1 cellular context compared by ENCODE assay signal in genomic region chr22:46764140-46764680, GRCh38.
TF ChIP-seq lines count a peak whose summit lies in the region.

No MANE protein-coding gene starts in this region.

TF ChIP-seq in HepG2, 621 proteins besides CTCF, POLR2A, EP300 and RAD21:
- TF ChIP-seq ZBTB37 (CRISPR knock-in tag; IDR thresholded peaks at IDR 0.05) (no peak), SOX5 (CRISPR knock-in tag; IDR thresholded peaks at IDR 0.05; ENCODE audit: borderline replicate concordance) (no peak), ZNF552 (CRISPR knock-in tag; IDR thresholded peaks at IDR 0.05; ENCODE audit: borderline replicate concordance) (no peak), ZNF629 (CRISPR knock-in tag; conservative IDR thresholded peaks at IDR 0.05) (no peak), SALL2 (CRISPR knock-in tag; IDR thresholded peaks at IDR 0.05) (no peak), NBN (conservative IDR thresholded peaks at IDR 0.05) (no peak), MYNN (CRISPR knock-in tag; IDR thresholded peaks at IDR 0.05; ENCODE audit: low read depth) (no peak), MAZ (IDR thresholded peaks at IDR 0.05; ENCODE audit: borderline replicate concordance, low read depth, low read length) (no peak), MAZ (CRISPR knock-in tag; IDR thresholded peaks at IDR 0.05; ENCODE audit: low read depth) (no peak), TBX3 (IDR thresholded peaks at IDR 0.05; ENCODE audit: borderline replicate concordance) (no peak), E2F5 (CRISPR knock-in tag; conservative IDR thresholded peaks at IDR 0.05) (no peak), ZFP90 (CRISPR knock-in tag; IDR thresholded peaks at IDR 0.05; ENCODE audit: borderline replicate concordance) (no peak), ZNF615 (CRISPR knock-in tag; IDR thresholded peaks at IDR 0.05; ENCODE audit: borderline replicate concordance) (no peak), AKNA (CRISPR knock-in tag; IDR thresholded peaks at IDR 0.05; ENCODE audit: borderline replicate concordance) (no peak), TAF1 (CRISPR knock-in tag; IDR thresholded peaks at IDR 0.05) (no peak), ZNF7 (CRISPR knock-in tag; IDR thresholded peaks at IDR 0.05) (no peak)
- TF ChIP-seq, protein P1, sequence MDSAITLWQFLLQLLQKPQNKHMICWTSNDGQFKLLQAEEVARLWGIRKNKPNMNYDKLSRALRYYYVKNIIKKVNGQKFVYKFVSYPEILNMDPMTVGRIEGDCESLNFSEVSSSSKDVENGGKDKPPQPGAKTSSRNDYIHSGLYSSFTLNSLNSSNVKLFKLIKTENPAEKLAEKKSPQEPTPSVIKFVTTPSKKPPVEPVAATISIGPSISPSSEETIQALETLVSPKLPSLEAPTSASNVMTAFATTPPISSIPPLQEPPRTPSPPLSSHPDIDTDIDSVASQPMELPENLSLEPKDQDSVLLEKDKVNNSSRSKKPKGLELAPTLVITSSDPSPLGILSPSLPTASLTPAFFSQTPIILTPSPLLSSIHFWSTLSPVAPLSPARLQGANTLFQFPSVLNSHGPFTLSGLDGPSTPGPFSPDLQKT (CRISPR knock-in tag; IDR thresholded peaks at IDR 0.05; ENCODE audit: borderline replicate concordance), result no peak
- TF ChIP-seq, protein P2, sequence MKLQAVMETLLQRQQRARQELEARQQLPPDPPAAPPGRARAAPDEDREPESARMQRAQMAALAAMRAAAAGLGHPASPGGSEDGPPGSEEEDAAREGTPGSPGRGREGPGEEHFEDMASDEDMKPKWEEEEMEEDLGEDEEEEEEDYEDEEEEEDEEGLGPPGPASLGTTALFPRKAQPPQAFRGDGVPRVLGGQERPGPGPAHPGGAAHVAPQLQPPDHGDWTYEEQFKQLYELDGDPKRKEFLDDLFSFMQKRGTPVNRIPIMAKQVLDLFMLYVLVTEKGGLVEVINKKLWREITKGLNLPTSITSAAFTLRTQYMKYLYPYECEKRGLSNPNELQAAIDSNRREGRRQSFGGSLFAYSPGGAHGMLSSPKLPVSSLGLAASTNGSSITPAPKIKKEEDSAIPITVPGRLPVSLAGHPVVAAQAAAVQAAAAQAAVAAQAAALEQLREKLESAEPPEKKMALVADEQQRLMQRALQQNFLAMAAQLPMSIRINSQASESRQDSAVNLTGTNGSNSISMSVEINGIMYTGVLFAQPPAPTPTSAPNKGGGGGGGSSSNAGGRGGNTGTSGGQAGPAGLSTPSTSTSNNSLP (IDR thresholded peaks at IDR 0.05; ENCODE audit: low read depth, low read length), result no peak
